Comparison of ENCODE assay signal across 8 cellular contexts in genomic region chr3:108221911-108222812, GRCh38.
DNase-seq lines count a peak whose midpoint lies in the region; ATAC-seq lines count a peak whose summit lies in the region.

Gene IFT57 (minus strand): TSS chr3:108222424. CDS start chr3:108222322, 102 bp downstream.

- ATAC-seq in HG03442 (IDR thresholded peaks at IDR 0.05; ENCODE audit: unreplicated experiment): peak; percentile 93

- DNase-seq in AML-193 (lab: John Stamatoyannopoulos, UW): peak; percentile 98 to 99
- DNase-seq in GM19238 (ENCODE audit: insufficient read length, low spot score): peak; percentile 87
- DNase-seq in NCI-H524 (lab: John Stamatoyannopoulos, UW): peak; percentile 99
- DNase-seq in activated CD4-positive, alpha-beta T cell treated with anti-CD3 and anti-CD28 coated beads for 4 hours: peak; percentile 93 to 95
- DNase-seq in kidney glomerular epithelial cell (lab: John Stamatoyannopoulos, UW): peak; percentile 99
- peak; percentile 84 to 86 for DNase-seq in stimulated activated CD4-positive, alpha-beta T cell treated with anti-CD3 and anti-CD28 coated beads, Interleukin-1b, Interleukin-23, amount 100 ng/mL, for 1 hour (ENCODE audit: low read depth in 2 of 2)

- H3K27ac ChIP-seq in cingulate gyrus (ENCODE audit: low read depth, low read length): peak within 1 kb of the TSS; percentile 50

Comparison
In these comparisons a context has a peak if more than half of its experiments do, and no peak if none do; other contexts are left out.
1. Peak in every context shown above with its lines: DNase-seq, ATAC-seq and H3K27ac ChIP-seq.